Comparison of ENCODE assay signal across 8 cellular contexts in the genomic region with DNA sequence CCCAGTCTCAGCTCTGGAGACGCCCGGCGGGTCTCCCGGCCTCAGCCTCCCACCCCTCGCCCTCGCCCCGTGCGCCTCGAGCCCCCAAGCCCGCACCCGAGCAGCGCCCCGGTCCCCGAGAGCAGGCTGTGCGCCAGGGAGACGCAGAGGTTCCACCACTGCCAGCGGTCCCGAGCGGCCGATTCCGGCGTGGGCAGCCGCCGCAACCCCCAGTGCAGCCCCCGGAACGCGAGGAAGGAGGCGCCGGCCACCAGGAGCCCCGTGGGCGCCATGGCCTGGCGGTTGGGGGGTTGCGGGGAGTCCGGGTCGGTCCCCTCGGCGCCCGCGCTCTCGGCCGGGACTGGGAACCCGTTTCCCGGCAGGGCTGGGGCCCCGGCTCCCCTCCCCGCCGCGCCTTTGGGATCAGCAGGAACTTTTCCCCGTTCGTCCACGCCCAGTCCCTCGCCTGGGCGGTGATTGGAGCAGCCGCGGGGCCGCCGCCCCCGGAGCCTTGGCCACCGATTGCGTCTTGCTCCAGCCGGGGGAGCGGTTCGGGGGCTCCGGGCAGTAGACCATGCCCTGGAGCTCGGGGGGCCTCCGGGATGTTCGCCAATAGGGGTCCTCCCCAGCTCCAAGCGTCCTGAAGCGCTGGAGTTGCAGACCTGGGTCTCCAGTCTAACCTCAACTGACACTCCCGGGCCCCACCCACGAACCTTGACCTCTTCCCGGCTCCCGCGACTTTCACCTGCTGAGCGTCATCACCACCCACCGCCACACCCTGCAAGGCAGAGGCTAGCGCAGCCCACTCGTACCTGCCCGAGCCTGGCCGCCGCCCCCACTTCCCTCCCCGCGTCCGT. TPM values are rescaled to one million over a fixed set of nuclear protein-coding genes. Genes with fewer than 3 reads are reported as not detected.
DNase-seq lines count a peak whose midpoint lies in the region; ATAC-seq and FAIRE-seq lines count a peak whose summit lies in the region.

A gene with protein sequence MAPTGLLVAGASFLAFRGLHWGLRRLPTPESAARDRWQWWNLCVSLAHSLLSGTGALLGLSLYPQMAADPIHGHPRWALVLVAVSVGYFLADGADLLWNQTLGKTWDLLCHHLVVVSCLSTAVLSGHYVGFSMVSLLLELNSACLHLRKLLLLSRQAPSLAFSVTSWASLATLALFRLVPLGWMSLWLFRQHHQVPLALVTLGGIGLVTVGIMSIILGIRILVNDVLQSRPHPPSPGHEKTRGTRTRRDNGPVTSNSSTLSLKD (minus strand): TSS at position 407 of the 836 bp plus-strand sequence. CDS start 135 bp downstream, at position 272.

- DNase-seq in NCI-H2227 treated with DMSO at 0.1 percent for 48 hours (lab: John Stamatoyannopoulos, UW) (peak; percentile 15), T47D (ENCODE audit: low read depth in 1 of 2, low spot score in 1 of 2) (peak; percentile 76 to 77), immature natural killer cell (no peak), small intestine (peak; percentile 96)

- WGBS in small intestine, 3 donors = 0 to 1% (median 1%) methylated on average over 53 to 83 of the region's 83 CpGs

- no peaks in the 10 kb centered on the region for H3K27me3 ChIP-seq in small intestine (ENCODE audit: control insufficient read depth in 2 of 2, insufficient read depth in 2 of 2, low read length in 2 of 2)

- peaks cover 8 to 23% (median 16%) of the 10 kb centered on the region in 3 donors for H3K27me3 Mint-ChIP-seq in immature natural killer cell (ENCODE audit: low read depth in 3 of 3)

- ATAC-seq in GM21423 (IDR thresholded peaks at IDR 0.05; ENCODE audit: unreplicated experiment) (no peak), GM21360 (IDR thresholded peaks at IDR 0.05; ENCODE audit: unreplicated experiment) (no peak), GM18502 (IDR thresholded peaks at IDR 0.05; ENCODE audit: poor library complexity, unreplicated experiment) (no peak)

- peak within 1 kb of the TSS; percentile 75 for H3K9ac ChIP-seq in ES-I3 (ENCODE audit: low read depth, low read length)

- H3K4me3 ChIP-seq in small intestine (ENCODE audit: low read depth in 1 of 2, low read length in 2 of 2) = peak within 1 kb of the TSS; percentile 59 to 90

- H3K4me1 Mint-ChIP-seq in immature natural killer cell = peaks cover 20 to 25% of the 10 kb centered on the region in 2 donors

- H3K9me3 ChIP-seq in ES-I3 (ENCODE audit: control insufficient read depth, insufficient read depth, low read length) (no peaks in the 10 kb centered on the region), small intestine (ENCODE audit: control insufficient read depth, low read depth) (no peaks in the 10 kb centered on the region)

- H3K36me3 ChIP-seq in ES-I3 (ENCODE audit: insufficient read depth, low read length) (no peaks in the 10 kb centered on the region), small intestine (ENCODE audit: control insufficient read depth in 2 of 2, insufficient read depth in 2 of 2, low read length in 2 of 2) (peaks cover 0 to 9% of the 10 kb centered on the region in 2 donors)

- peaks cover 16 to 21% (median 16%) of the 10 kb centered on the region in 3 donors for H3K36me3 Mint-ChIP-seq in immature natural killer cell

- no peak for FAIRE-seq in small intestine (lab: Jason Lieb, UNC)

- H3K4me1 ChIP-seq in ES-I3 (ENCODE audit: insufficient read depth, low read length) = peaks cover 14% of the 10 kb centered on the region
- H3K4me1 ChIP-seq in small intestine (ENCODE audit: control insufficient read depth in 2 of 2, insufficient read depth in 1 of 2, low read depth in 1 of 2, low read length in 1 of 2) = peaks cover 0 to 3% of the 10 kb centered on the region in 2 donors

- no peaks in the 10 kb centered on the region for H3K9me3 Mint-ChIP-seq in immature natural killer cell

- peak within 1 kb of the TSS; percentile 92 to 96 for H3K27ac ChIP-seq in small intestine (ENCODE audit: low read depth in 1 of 2, low read length in 1 of 2)

- peak within 1 kb of the TSS; percentile 30 to 58 (median 53) for H3K4me3 Mint-ChIP-seq in immature natural killer cell

- in situ Hi-C loops in T47D (cut with HindIII; ENCODE audit: low pct_unique_long_range_greater_than_20kb, low sequenced_read_pairs) = no loop called here

- no peak within 1 kb of the TSS for H3K27ac Mint-ChIP-seq in immature natural killer cell

RNA-seq across cellular contexts. Expression of the gene that starts here (rescaled TPM):
- under 1 TPM in 1 of 3 donors, not detected in 2; 0.04 TPM for polyA plus RNA-seq in immature natural killer cell
- 10 to 100 TPM in 1 of 3 donors, 1 to 10 TPM in 2; 5.1 to 10.3 (median 7.8) TPM for polyA plus RNA-seq in small intestine

Comparison
In these comparisons a context has a peak if more than half of its experiments do, and no peak if none do; other contexts are left out.
1. RNA of the gene that starts here (polyA plus RNA-seq): 5.1 to 10.3 TPM in small intestine; 0.04 TPM in immature natural killer cell; every median in the first group is over 4 times any median in the second.
2. DNase-seq: peak in NCI-H2227 treated with DMSO at 0.1 percent for 48 hours (single experiment), T47D (2 of 2) and small intestine (single experiment); none in immature natural killer cell (0 of 3).